ENCODE assay signal across 12 cellular contexts in the genomic region with DNA sequence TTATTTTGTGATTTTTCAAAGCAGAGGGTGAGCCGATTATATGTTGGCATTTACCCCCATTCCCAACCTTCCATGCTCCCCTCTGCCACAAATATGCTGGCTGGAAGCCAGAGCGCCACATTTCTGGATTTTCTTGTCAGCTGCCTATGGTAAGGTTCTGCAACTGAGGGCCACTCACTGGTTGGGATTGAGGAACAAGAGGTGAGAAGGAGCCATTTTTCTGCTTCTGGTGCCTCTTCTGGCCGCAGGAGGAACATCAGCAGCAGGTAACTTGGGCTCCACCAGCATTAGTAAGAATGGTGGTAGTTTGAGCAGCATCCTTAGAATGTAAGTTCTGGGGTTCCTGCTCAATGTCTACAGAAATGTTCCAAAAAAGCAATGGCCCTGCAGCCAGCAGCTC.
DNase-seq lines count a peak whose midpoint lies in the region; ATAC-seq and TF ChIP-seq lines count a peak whose summit lies in the region.
"Had no signal": no experiment of that assay in that cellular context is flagged by ENCODE, and none has a peak within 500 bp of the region (broad histone marks: within the 10 kb centered on the region; RNA-seq: fewer than 3 reads in every experiment).

No MANE protein-coding gene starts in this region.

- no peak overlapping the region for H3K4me3 Mint-ChIP-seq in activated T-cell treated with anti-CD3 and anti-CD28 coated beads, Interleukin-2, amount 50 U/mL, for 4 hours
- H3K4me3 Mint-ChIP-seq: CD4-positive, CD25-positive, alpha-beta regulatory T cell had no signal

- no peak overlapping the region for H3K4me3 ChIP-seq in choroid plexus epithelial cell (ENCODE audit: low read depth, low read length)
- H3K4me3 ChIP-seq in retinal pigment epithelial cell (ENCODE audit: low read length): no peak overlapping the region

- H3K9me3 Mint-ChIP-seq in activated T-cell treated with anti-CD3 and anti-CD28 coated beads, Interleukin-2, amount 50 U/mL, for 4 hours: peaks cover 4% of the 10 kb centered on the region

- no peaks in the 10 kb centered on the region for H3K36me3 Mint-ChIP-seq in activated T-cell treated with anti-CD3 and anti-CD28 coated beads, Interleukin-2, amount 50 U/mL, for 4 hours (ENCODE audit: insufficient read depth)
- H3K36me3 Mint-ChIP-seq: CD4-positive, CD25-positive, alpha-beta regulatory T cell had no signal

- peaks cover 3% of the 10 kb centered on the region for H3K4me1 Mint-ChIP-seq in activated T-cell treated with anti-CD3 and anti-CD28 coated beads, Interleukin-2, amount 50 U/mL, for 4 hours (ENCODE audit: low read depth)
- H3K4me1 Mint-ChIP-seq: CD4-positive, CD25-positive, alpha-beta regulatory T cell had no signal

- DNase-seq in SKM-1 (lab: John Stamatoyannopoulos, UW; ENCODE audit: unreplicated experiment) (peak; percentile 5), SKM-1 treated with dmso at 0.1 percent for 144 hours (lab: John Stamatoyannopoulos, UW; ENCODE audit: unreplicated experiment) (no peak), LoVo (ENCODE audit: low spot score) (peak; percentile 8), choroid plexus epithelial cell (ENCODE audit: low read depth) (no peak), retinal pigment epithelial cell (ENCODE audit: low read depth) (no peak), NCI-H446 treated with DMSO at 0.1 percent for 48 hours (lab: John Stamatoyannopoulos, UW) (no peak)
- DNase-seq in activated T-cell treated with anti-CD3 and anti-CD28 coated beads, Interleukin-2, amount 50 U/mL, for 4 hours: no peak
- DNase-seq: activated CD8-positive, alpha-beta memory T cell treated with anti-CD3 and anti-CD28 coated beads, Interleukin-2, amount 50 U/mL, for 4 hours; effector CD8-positive, alpha-beta T cell; NCI-H774 had no signal

- peak; percentile 28 for TF ChIP-seq CTCF in choroid plexus epithelial cell (conservative IDR thresholded peaks at IDR 0.05; ENCODE audit: low read depth, low read length)
- peak; percentile 31 for TF ChIP-seq CTCF in retinal pigment epithelial cell (conservative IDR thresholded peaks at IDR 0.05; ENCODE audit: low read depth, low read length)

- peaks cover 2% of the 10 kb centered on the region for H3K27me3 Mint-ChIP-seq in activated T-cell treated with anti-CD3 and anti-CD28 coated beads, Interleukin-2, amount 50 U/mL, for 4 hours (ENCODE audit: low read depth)
- H3K27me3 Mint-ChIP-seq: CD4-positive, CD25-positive, alpha-beta regulatory T cell had no signal

- ATAC-seq in activated T-cell treated with anti-CD3 and anti-CD28 coated beads, Interleukin-2, amount 50 U/mL, for 4 hours: no peak
- ATAC-seq in GM19023 (IDR thresholded peaks at IDR 0.05; ENCODE audit: unreplicated experiment): no peak

Comparison
In these comparisons a context has a peak if more than half of its experiments do, and no peak if none do; other contexts are left out.
1. DNase-seq: peak in SKM-1 (single experiment) and LoVo (single experiment); none in SKM-1 treated with dmso at 0.1 percent for 144 hours (single experiment), choroid plexus epithelial cell (single experiment), retinal pigment epithelial cell (single experiment), activated T-cell treated with anti-CD3 and anti-CD28 coated beads, Interleukin-2, amount 50 U/mL, for 4 hours (single experiment) and NCI-H446 treated with DMSO at 0.1 percent for 48 hours (single experiment).